Comparison of ENCODE assay signal across 7 cellular contexts in genomic region chr20:63686492-63687321, GRCh38. TPM values are rescaled to one million over a fixed set of nuclear protein-coding genes. Genes with fewer than 3 reads are reported as not detected.
DNase-seq lines count a peak whose midpoint lies in the region; ATAC-seq, FAIRE-seq and TF ChIP-seq lines count a peak whose summit lies in the region.
"Had no signal": no experiment of that assay in that cellular context is flagged by ENCODE, and none has a peak within 500 bp of the region (broad histone marks: within the 10 kb centered on the region; RNA-seq: fewer than 3 reads in every experiment).

No MANE protein-coding gene starts in this region.

- H2AFZ ChIP-seq in H1 (ENCODE audit: low read length), result no peak overlapping the region

- H3K4ac ChIP-seq in H1 (replicated peaks; ENCODE audit: insufficient read length, low read depth, low read length), result no peak overlapping the region

- POLR2A ChIA-PET in H1 (lab: Charles Lee; ENCODE audit: partially characterized antibody), result interaction anchor here (0.7 to 4.3 kb wide), 3 partner anchors 11 to 29 kb away, joined by 4 to 31 read pairs (median 18); partner anchors contain the start of genes RTEL1 and TNFRSF6B

- WGBS in H1 (ENCODE audit: extremely low coverage in 1 of 2, insufficient coverage in 1 of 2, insufficient read length in 1 of 2, insufficient replicate concordance in 2 of 2, low coverage in 1 of 2, low lambda C conversion rate in 2 of 2, missing lambda C conversion rate in 1 of 2), 2 experiments, result 91% methylated on average over 39 of the region's 45 CpGs; no CpG with 5 or more reads in 1 of the 2 experiments

- H3K18ac ChIP-seq in H1 (ENCODE audit: extremely low read depth, low read length), result no peak overlapping the region; the same call in 1 of the 2 replicates

- CTCF ChIA-PET in H1 (lab: Charles Lee; ENCODE audit: partially characterized antibody), result interaction anchor here (0.6 to 1.0 kb wide), 3 partner anchors 12 to 108 kb away, joined by 3 to 4 read pairs (median 3); no protein-coding TSS in a partner anchor

- peak overlapping the region in 1 of 4 experiments; percentile 21; a peak in 1 of 7 replicates for H3K9ac ChIP-seq in H1 (replicated peaks in 1 of 4; ENCODE audit: extremely low read depth in 1 of 4, low read depth in 3 of 4, low read length in 3 of 4)

- FAIRE-seq in H1 (lab: Jason Lieb, UNC), result no peak

- TF ChIP-seq POLR2A in H1 (IDR thresholded peaks at IDR 0.05; ENCODE audit: control extremely low read depth in 1 of 2, low read depth in 2 of 2, low read length in 2 of 2), result no peak

- H3K4me1 ChIP-seq in H1 (replicated peaks in 1 of 4; ENCODE audit: control insufficient read depth in 3 of 4, insufficient read depth in 4 of 4, low read length in 3 of 4), result no peaks in the 10 kb centered on the region; a peak in 1 of 7 replicates

- H2BK120ac ChIP-seq in H1 (replicated peaks; ENCODE audit: low read depth, low read length), result no peak overlapping the region

- no peak overlapping the region for H3K14ac ChIP-seq in H1 (ENCODE audit: insufficient read length)

- TF ChIP-seq EP300 in H1 (IDR thresholded peaks at IDR 0.05; ENCODE audit: borderline replicate concordance in 1 of 2, low read depth in 2 of 2, low read length in 2 of 2), result no peak

- TF ChIP-seq CTCF in H1 (IDR thresholded peaks at IDR 0.05; ENCODE audit: control extremely low read depth in 1 of 3, insufficient read depth in 1 of 3, low read depth in 1 of 3, low read length in 3 of 3) (no peak), retinal pigment epithelial cell (conservative IDR thresholded peaks at IDR 0.05; ENCODE audit: low read depth, low read length) (no peak)

- DNase-seq in M059J (ENCODE audit: low read depth), result peak; percentile 23
- DNase-seq in H1 (ENCODE audit: low read depth in 1 of 2, low spot score in 2 of 2), result no peak
- peak; percentile 54 for DNase-seq in retinal pigment epithelial cell (ENCODE audit: low read depth)
- DNase-seq in NCI-H69 (lab: John Stamatoyannopoulos, UW), result no peak
- DNase-seq in activated CD4-positive, CD25-positive, alpha-beta regulatory T cell treated with anti-CD3 and anti-CD28 coated beads, Interleukin-2, amount 50 U/mL, for 72 hours, result no peak

- H3K79me2 ChIP-seq in H1 (ENCODE audit: control insufficient read depth in 1 of 2, insufficient read depth in 2 of 2, low read length in 2 of 2), result no peaks in the 10 kb centered on the region

- no peak overlapping the region for H3K23ac ChIP-seq in H1 (ENCODE audit: insufficient read length)

- H3K79me1 ChIP-seq in H1 (ENCODE audit: low read depth, low read length), result no peaks in the 10 kb centered on the region

- H2BK20ac ChIP-seq in H1 (ENCODE audit: low read length), result no peak overlapping the region

- no peak overlapping the region for H3K56ac ChIP-seq in H1 (replicated peaks; ENCODE audit: insufficient read length, low read depth, low read length)

- H4K20me1 ChIP-seq in H1 (replicated peaks in 1 of 2; ENCODE audit: control insufficient read depth in 1 of 2, insufficient read depth in 2 of 2, low read length in 2 of 2), result peaks cover 0 to 2% of the 10 kb centered on the region in 2 experiments

- no peak overlapping the region for H4K91ac ChIP-seq in H1 (replicated peaks; ENCODE audit: insufficient read length, low read length)

- peak overlapping the region; percentile 66 for H2BK5ac ChIP-seq in H1 (ENCODE audit: low read depth, low read length)

- peaks cover 0 to 3% (median 0%) of the 10 kb centered on the region in 4 experiments; a peak in 1 of 8 replicates for H3K36me3 ChIP-seq in H1 (ENCODE audit: control insufficient read depth in 2 of 4, insufficient read depth in 4 of 4, low read length in 3 of 4)

- no peak overlapping the region for H2AK5ac ChIP-seq in H1 (ENCODE audit: low read depth, low read length)

- no peak overlapping the region for H4K5ac ChIP-seq in H1 (ENCODE audit: insufficient read length, low read depth, low read length)

- TF ChIP-seq RAD21 in H1 (IDR thresholded peaks at IDR 0.05 in 1 of 2, conservative IDR thresholded peaks at IDR 0.05 in 1 of 2; ENCODE audit: low read depth in 2 of 2, low read length in 2 of 2), result no peak

- H3K23me2 ChIP-seq in H1 (ENCODE audit: low read depth, low read length), result no peaks in the 10 kb centered on the region

- no peak overlapping the region for H2BK15ac ChIP-seq in H1 (ENCODE audit: low read length)

- no peak for ATAC-seq in HG02759 (IDR thresholded peaks at IDR 0.05; ENCODE audit: unreplicated experiment)

- H3K4me2 ChIP-seq in H1 (ENCODE audit: insufficient read depth in 1 of 2, low read depth in 2 of 2, low read length in 2 of 2), result no peak overlapping the region

- no peak overlapping the region; the same call in 1 of the 2 replicates for H4K8ac ChIP-seq in H1 (ENCODE audit: extremely low read depth, insufficient read depth, low read length)

- H3K9me3 ChIP-seq in H1 (ENCODE audit: insufficient read depth in 2 of 2, low read depth in 1 of 2, low read length in 1 of 2), result no peaks in the 10 kb centered on the region

- H3K27ac ChIP-seq in H1 (ENCODE audit: low read depth, low read length), result no peak overlapping the region

- no peaks in the 10 kb centered on the region for H3K27me3 ChIP-seq in H1 (replicated peaks in 1 of 4; ENCODE audit: control insufficient read depth in 3 of 4, extremely low read depth in 1 of 4, insufficient read depth in 3 of 4, low read length in 3 of 4)

- no peak overlapping the region for H3K4me3 ChIP-seq in H1 (ENCODE audit: extremely low read depth in 1 of 4, insufficient read depth in 2 of 4, low read depth in 3 of 4, low read length in 4 of 4)
- no peak overlapping the region for H3K4me3 ChIP-seq in retinal pigment epithelial cell (ENCODE audit: low read length)

- no peak overlapping the region for H2BK12ac ChIP-seq in H1 (ENCODE audit: low read depth, low read length)

TF ChIP-seq in H1, 55 proteins besides CTCF, POLR2A, EP300 and RAD21 (continues in another document):
- TF ChIP-seq EZH2 (IDR thresholded peaks at IDR 0.05; ENCODE audit: low read depth, low read length, severe bottlenecking) (no peak), HDAC6 (IDR thresholded peaks at IDR 0.05; ENCODE audit: low read depth, low read length) (no peak), GABPA (IDR thresholded peaks at IDR 0.05; ENCODE audit: borderline replicate concordance, insufficient read depth, low read length) (no peak)

RNA-seq across cellular contexts. Expression of gene TNFRSF6B, which starts 9.7 kb away (rescaled TPM):
- total RNA-seq in M059J (2014; rRNA removed; shearing (Covaris generic)), result 1.9 TPM in 1 of 2 replicates, not detected in the other
- not detected in 2 replicates for total RNA-seq in H1 (2021; fragmentation: NEBNext Ultra II Directional; extraction: Animal tissue kit (Norgen Biotek cat#: 25700))
- 3.1 and 5.4 TPM in 2 replicates for polyA plus RNA-seq in H1 (2011; rRNA removed)
- polyA plus RNA-seq in H1 (2011; cell fraction: cytosol; rRNA removed), result 2.5 TPM
- polyA plus RNA-seq in H1 (2011; cell fraction: nucleus; rRNA removed), result 16.8 TPM
- 0.27 to 1.6 TPM (median 0.43 TPM) in 3 of 4 replicates, not detected in the other for polyA plus RNA-seq in H1 (2012, experiment 1 of 2)
- 0.39 TPM for polyA plus RNA-seq in H1 (2012, experiment 2 of 2)
- polyA plus RNA-seq in H1 (2013, experiment 1 of 2), result 0.75 TPM
- polyA plus RNA-seq in H1 (2013, experiment 2 of 2), result 0.96 TPM
- not detected in 2 replicates for polyA minus RNA-seq in H1 (2011; rRNA and poly(A)+ RNA removed)
- polyA minus RNA-seq in H1 (2011; cell fraction: cytosol; rRNA and poly(A)+ RNA removed), result not detected
- 1.1 TPM for polyA minus RNA-seq in H1 (2011; cell fraction: nucleus; rRNA and poly(A)+ RNA removed)
- total RNA-seq: T-helper 1 cell treated with Interleukin-12 subunit alpha and Interleukin-12 subunit beta and Interleukin-4 antibody, amounts not matched to agents 30 ng/mL and 1 ng/mL, for 36 hours had no signal

RNA-seq across cellular contexts. Expression of gene ARFRP1, which starts 21.1 kb away (rescaled TPM):
- total RNA-seq in M059J (2014; rRNA removed; shearing (Covaris generic)), result 29.1 and 56.3 TPM in 2 replicates
- total RNA-seq in H1 (2021; fragmentation: NEBNext Ultra II Directional; extraction: Animal tissue kit (Norgen Biotek cat#: 25700)), result 21.9 and 22.9 TPM in 2 replicates
- 12.9 and 19.4 TPM in 2 replicates for polyA plus RNA-seq in H1 (2011; rRNA removed)
- 23.2 TPM for polyA plus RNA-seq in H1 (2011; cell fraction: cytosol; rRNA removed)
- polyA plus RNA-seq in H1 (2011; cell fraction: nucleus; rRNA removed), result 32.0 TPM
- polyA plus RNA-seq in H1 (2012, experiment 1 of 2), result 12.3 to 20.2 TPM (median 18.9 TPM) in 4 replicates
- 9.1 TPM for polyA plus RNA-seq in H1 (2012, experiment 2 of 2)
- polyA plus RNA-seq in H1 (2013, experiment 1 of 2), result 7.5 TPM
- 7.8 TPM for polyA plus RNA-seq in H1 (2013, experiment 2 of 2)
- 12.9 and 15.4 TPM in 2 replicates for polyA minus RNA-seq in H1 (2011; rRNA and poly(A)+ RNA removed)
- 10.6 TPM for polyA minus RNA-seq in H1 (2011; cell fraction: cytosol; rRNA and poly(A)+ RNA removed)
- polyA minus RNA-seq in H1 (2011; cell fraction: nucleus; rRNA and poly(A)+ RNA removed), result 34.7 TPM

RNA-seq across cellular contexts. Expression of gene ZGPAT, which starts 21.1 kb away (rescaled TPM):
- 24.2 and 25.7 TPM in 2 replicates for total RNA-seq in M059J (2014; rRNA removed; shearing (Covaris generic))
- total RNA-seq in H1 (2021; fragmentation: NEBNext Ultra II Directional; extraction: Animal tissue kit (Norgen Biotek cat#: 25700)), result 21.4 and 24.9 TPM in 2 replicates
- polyA plus RNA-seq in H1 (2011; rRNA removed), result 14.5 and 21.5 TPM in 2 replicates
- 26.6 TPM for polyA plus RNA-seq in H1 (2011; cell fraction: cytosol; rRNA removed)
- 43.9 TPM for polyA plus RNA-seq in H1 (2011; cell fraction: nucleus; rRNA removed)
- 18.6 to 26.7 TPM (median 25.5 TPM) in 4 replicates for polyA plus RNA-seq in H1 (2012, experiment 1 of 2)
- polyA plus RNA-seq in H1 (2012, experiment 2 of 2), result 13.2 TPM
- polyA plus RNA-seq in H1 (2013, experiment 1 of 2), result 10.7 TPM
- 11.2 TPM for polyA plus RNA-seq in H1 (2013, experiment 2 of 2)
- 7.0 and 8.0 TPM in 2 replicates for polyA minus RNA-seq in H1 (2011; rRNA and poly(A)+ RNA removed)
- 13.4 TPM for polyA minus RNA-seq in H1 (2011; cell fraction: cytosol; rRNA and poly(A)+ RNA removed)
- 11.9 TPM for polyA minus RNA-seq in H1 (2011; cell fraction: nucleus; rRNA and poly(A)+ RNA removed)

RNA-seq across cellular contexts. Expression of gene RTEL1, which starts 28.6 kb away (rescaled TPM):
- 4.0 and 9.9 TPM in 2 replicates for total RNA-seq in M059J (2014; rRNA removed; shearing (Covaris generic))
- 37.1 and 37.8 TPM in 2 replicates for total RNA-seq in H1 (2021; fragmentation: NEBNext Ultra II Directional; extraction: Animal tissue kit (Norgen Biotek cat#: 25700))
- polyA plus RNA-seq in H1 (2011; rRNA removed), result 16.2 and 24.3 TPM in 2 replicates
- 19.7 TPM for polyA plus RNA-seq in H1 (2011; cell fraction: cytosol; rRNA removed)
- polyA plus RNA-seq in H1 (2011; cell fraction: nucleus; rRNA removed), result 181 TPM
- 17.9 to 26.4 TPM (median 23.9 TPM) in 4 replicates for polyA plus RNA-seq in H1 (2012, experiment 1 of 2)
- polyA plus RNA-seq in H1 (2012, experiment 2 of 2), result 18.4 TPM
- 14.4 TPM for polyA plus RNA-seq in H1 (2013, experiment 1 of 2)
- 12.9 TPM for polyA plus RNA-seq in H1 (2013, experiment 2 of 2)
- 46.2 and 51.7 TPM in 2 replicates for polyA minus RNA-seq in H1 (2011; rRNA and poly(A)+ RNA removed)
- 23.6 TPM for polyA minus RNA-seq in H1 (2011; cell fraction: cytosol; rRNA and poly(A)+ RNA removed)
- polyA minus RNA-seq in H1 (2011; cell fraction: nucleus; rRNA and poly(A)+ RNA removed), result 47.6 TPM

RNA-seq across cellular contexts. Expression of gene STMN3, which starts 33.5 kb away (rescaled TPM):
- total RNA-seq in M059J (2014; rRNA removed; shearing (Covaris generic)), result 0.89 and 2.6 TPM in 2 replicates
- total RNA-seq in H1 (2021; fragmentation: NEBNext Ultra II Directional; extraction: Animal tissue kit (Norgen Biotek cat#: 25700)), result 63.1 and 71.6 TPM in 2 replicates
- polyA plus RNA-seq in H1 (2011; rRNA removed), result 51.5 and 70.8 TPM in 2 replicates
- polyA plus RNA-seq in H1 (2011; cell fraction: cytosol; rRNA removed), result 60.4 TPM
- polyA plus RNA-seq in H1 (2011; cell fraction: nucleus; rRNA removed), result 122 TPM
- polyA plus RNA-seq in H1 (2012, experiment 1 of 2), result 42.7 to 63.6 TPM (median 56.4 TPM) in 4 replicates
- polyA plus RNA-seq in H1 (2012, experiment 2 of 2), result 53.7 TPM
- 35.5 TPM for polyA plus RNA-seq in H1 (2013, experiment 1 of 2)
- polyA plus RNA-seq in H1 (2013, experiment 2 of 2), result 37.5 TPM
- polyA minus RNA-seq in H1 (2011; rRNA and poly(A)+ RNA removed), result 11.2 and 14.8 TPM in 2 replicates
- 20.3 TPM for polyA minus RNA-seq in H1 (2011; cell fraction: cytosol; rRNA and poly(A)+ RNA removed)
- 11.5 TPM for polyA minus RNA-seq in H1 (2011; cell fraction: nucleus; rRNA and poly(A)+ RNA removed)

Comparison
In these comparisons a context has a peak if more than half of its experiments do, and no peak if none do; other contexts are left out.
1. DNase-seq: peak in M059J (single experiment) and retinal pigment epithelial cell (single experiment); none in H1 (0 of 2), NCI-H69 (single experiment) and activated CD4-positive, CD25-positive, alpha-beta regulatory T cell treated with anti-CD3 and anti-CD28 coated beads, Interleukin-2, amount 50 U/mL, for 72 hours (single experiment).